Comparison of ENCODE assay signal across 21 cellular contexts in genomic region chr4:158777423-158777822, GRCh38. TPM values are rescaled to one million over a fixed set of nuclear protein-coding genes. Genes with fewer than 3 reads are reported as not detected.
A peak's percentile ranks its signal among the peaks of the same experiment; 100 is the strongest.
DNase-seq lines count a peak whose midpoint lies in the region; TF ChIP-seq lines count a peak whose summit lies in the region.
"Had no signal": no experiment of that assay in that cellular context is flagged by ENCODE, and none has a peak within 500 bp of the region (broad histone marks: within the 10 kb centered on the region; RNA-seq: fewer than 3 reads in every experiment).

No MANE protein-coding gene starts in this region.

- no peak overlapping the region for H3K4me3 Mint-ChIP-seq in chondrocyte (ENCODE audit: unreplicated experiment)
- no peak overlapping the region for H3K4me3 Mint-ChIP-seq in endothelial cell (ENCODE audit: unreplicated experiment)

- TF ChIP-seq RAD21 in neural cell (conservative IDR thresholded peaks at IDR 0.05): no peak

- H3K9me3 ChIP-seq in neural cell (ENCODE audit: low read length) (no peaks in the 10 kb centered on the region), sigmoid colon (no peaks in the 10 kb centered on the region), spleen (no peaks in the 10 kb centered on the region)
- H3K9me3 ChIP-seq: esophagus squamous epithelium, testis had no signal

- H3K4me3 ChIP-seq in neural cell (ENCODE audit: low read length) (no peak overlapping the region), sigmoid colon (no peak overlapping the region), spleen (no peak overlapping the region)
- H3K4me3 ChIP-seq: esophagus squamous epithelium, testis had no signal

- H3K36me3 Mint-ChIP-seq in chondrocyte (ENCODE audit: low read depth): no peaks in the 10 kb centered on the region
- H3K36me3 Mint-ChIP-seq in endothelial cell (ENCODE audit: low read depth, unreplicated experiment): no peaks in the 10 kb centered on the region
- H3K36me3 Mint-ChIP-seq: activated naive CD4-positive, alpha-beta T cell treated with anti-CD3 and anti-CD28 coated beads, Interleukin-2, amount 50 U/mL, for 24 hours; brain had no signal

- H3K36me3 ChIP-seq in neural cell (ENCODE audit: insufficient read depth, low read length): no peaks in the 10 kb centered on the region
- no peaks in the 10 kb centered on the region for H3K36me3 ChIP-seq in sigmoid colon
- H3K36me3 ChIP-seq in spleen: no peaks in the 10 kb centered on the region
- H3K36me3 ChIP-seq: esophagus squamous epithelium had no signal

- H3K27ac Mint-ChIP-seq in chondrocyte (ENCODE audit: unreplicated experiment) (peak overlapping the region; percentile 41), endothelial cell (ENCODE audit: unreplicated experiment) (no peak overlapping the region)

- TF ChIP-seq EP300 in neural cell (conservative IDR thresholded peaks at IDR 0.05; ENCODE audit: poor library complexity, severe bottlenecking): no peak
- TF ChIP-seq EP300 in sigmoid colon (IDR thresholded peaks at IDR 0.05): no peak

- TF ChIP-seq POLR2A in sigmoid colon (IDR thresholded peaks at IDR 0.05): no peak
- TF ChIP-seq POLR2A in spleen (IDR thresholded peaks at IDR 0.05): no peak

- H3K27ac ChIP-seq in neural cell (ENCODE audit: low read length) (no peak overlapping the region), sigmoid colon (no peak overlapping the region), spleen (peak overlapping the region in 3 of 8 donors; percentile 14 to 39 (median 34))
- H3K27ac ChIP-seq: esophagus squamous epithelium, testis had no signal

- H2AFZ ChIP-seq in neural cell (ENCODE audit: low read depth, low read length): no peak overlapping the region

- DNase-seq in DMS53 treated with DMSO at 0.1 percent for 48 hours (lab: John Stamatoyannopoulos, UW; ENCODE audit: unreplicated experiment) (peak; percentile 5), NCI-H146 (lab: John Stamatoyannopoulos, UW) (peak; percentile 34), chondrocyte (ENCODE audit: low spot score) (no peak), sigmoid colon (no peak), endothelial cell (ENCODE audit: low spot score) (no peak), spleen (no peak), putamen (ENCODE audit: low spot score) (no peak)
- DNase-seq: activated CD4-positive, alpha-beta T cell treated with anti-CD3 and anti-CD28 coated beads for 36 hours; activated T-cell treated with anti-CD3 and anti-CD28 coated beads for 4 hours; AML-193; DMS153; esophagus squamous epithelium; glutamatergic neuron; KG1; NCI-H1417 treated with DMSO at 0.1 percent for 48 hours; stimulated activated CD4-positive, alpha-beta T cell treated with anti-CD3 and anti-CD28 coated beads, Interleukin-2, amount 100 ng/mL, for 48 hours; T-helper 9 cell; testis had no signal

- peak overlapping the region; percentile 12 for H3K4me2 ChIP-seq in neural cell (ENCODE audit: low read length)

- H4K20me1 ChIP-seq in neural cell (ENCODE audit: insufficient read depth): peaks cover 10% of the 10 kb centered on the region

- TF ChIP-seq CTCF in chondrocyte (IDR thresholded peaks at IDR 0.05): no peak
- TF ChIP-seq CTCF in neural cell (IDR thresholded peaks at IDR 0.05; ENCODE audit: poor library complexity, severe bottlenecking): no peak
- TF ChIP-seq CTCF in sigmoid colon (IDR thresholded peaks at IDR 0.05): no peak
- no peak for TF ChIP-seq CTCF in endothelial cell (IDR thresholded peaks at IDR 0.05; ENCODE audit: unreplicated experiment)
- no peak for TF ChIP-seq CTCF in spleen (IDR thresholded peaks at IDR 0.05 in 8 of 11, conservative IDR thresholded peaks at IDR 0.05 in 3 of 11)

- WGBS in sigmoid colon, 2 donors: 42 to 75% methylated on average over 5 of the region's 5 CpGs
- WGBS in spleen, 5 donors: 72 to 96% (median 86%) methylated on average over 5 of the region's 5 CpGs

- H3K9me3 Mint-ChIP-seq in chondrocyte (ENCODE audit: low read depth) (no peaks in the 10 kb centered on the region), endothelial cell (ENCODE audit: unreplicated experiment) (no peaks in the 10 kb centered on the region)
- H3K9me3 Mint-ChIP-seq: activated naive CD4-positive, alpha-beta T cell treated with anti-CD3 and anti-CD28 coated beads, Interleukin-2, amount 50 U/mL, for 24 hours; brain had no signal

- no peak overlapping the region for H3K9ac ChIP-seq in neural cell (ENCODE audit: low read length)

- intact Hi-C loops in sigmoid colon (cut with DNase I): no loop called here
- intact Hi-C loops in spleen (cut with DNase I; ENCODE audit: low total_unique reads): no loop called here

- H3K4me1 Mint-ChIP-seq in chondrocyte (ENCODE audit: low read depth) (peaks cover 47% of the 10 kb centered on the region), endothelial cell (ENCODE audit: unreplicated experiment) (peaks cover 35% of the 10 kb centered on the region)

- H3K27me3 Mint-ChIP-seq in chondrocyte (ENCODE audit: low read depth) (no peaks in the 10 kb centered on the region), endothelial cell (ENCODE audit: unreplicated experiment) (no peaks in the 10 kb centered on the region)
- H3K27me3 Mint-ChIP-seq: activated CD4-positive, alpha-beta T cell treated with anti-CD3 and anti-CD28 coated beads for 36 hours; activated naive CD4-positive, alpha-beta T cell treated with anti-CD3 and anti-CD28 coated beads, Interleukin-2, amount 50 U/mL, for 24 hours; brain had no signal

- H3K27me3 ChIP-seq in neural cell (ENCODE audit: insufficient read depth, low read depth, low read length) (no peaks in the 10 kb centered on the region), sigmoid colon (no peaks in the 10 kb centered on the region), spleen (replicated peaks in 1 of 7) (peaks cover 0 to 51% (median 0%) of the 10 kb centered on the region in 7 donors)
- H3K27me3 ChIP-seq: esophagus squamous epithelium, testis had no signal

- H3F3A ChIP-seq in neural cell (ENCODE audit: insufficient read depth, low read length, poor library complexity, severe bottlenecking): no peaks in the 10 kb centered on the region

- H3K9me2 ChIP-seq in neural cell (ENCODE audit: insufficient read depth, low read length): no peaks in the 10 kb centered on the region

- H3K79me2 ChIP-seq in neural cell (replicated peaks; ENCODE audit: insufficient read depth, low read length): peaks cover 84% of the 10 kb centered on the region

- H3K4me1 ChIP-seq in sigmoid colon (peaks cover 0 to 52% (median 37%) of the 10 kb centered on the region in 4 donors), spleen (peaks cover 13 to 58% (median 21%) of the 10 kb centered on the region in 6 donors)
- H3K4me1 ChIP-seq: testis had no signal

TF ChIP-seq in neural cell, 6 proteins besides CTCF, POLR2A, EP300 and RAD21:
- TF ChIP-seq TAF1 (IDR thresholded peaks at IDR 0.05; ENCODE audit: low read depth) (no peak), MXI1 (conservative IDR thresholded peaks at IDR 0.05; ENCODE audit: poor library complexity, severe bottlenecking) (no peak), EZH2 (IDR thresholded peaks at IDR 0.05; ENCODE audit: borderline replicate concordance, insufficient read depth, low read length, poor library complexity, severe bottlenecking) (no peak), POLR2AphosphoS5 (IDR thresholded peaks at IDR 0.05) (no peak)

RNA-seq across cellular contexts. Expression of gene FNIP2, which starts 8.6 kb away (rescaled TPM):
- total RNA-seq in chondrocyte: 20.7 to 33.7 TPM (median 32.1 TPM) in 3 replicates
- polyA plus RNA-seq in neural cell: 51.7 and 54.6 TPM in 2 replicates
- polyA minus RNA-seq in neural cell: 171 and 210 TPM in 2 replicates
- 10 to 100 TPM; 35.2 to 38.9 (median 36.5) TPM for total RNA-seq in sigmoid colon
- polyA plus RNA-seq in sigmoid colon: 10 to 100 TPM; 14.4 to 22.7 (median 17.8) TPM
- 34.3 TPM for total RNA-seq in endothelial cell (ENCODE audit: unreplicated experiment)
- 10 to 100 TPM; 25.0 to 59.1 (median 42.5) TPM for total RNA-seq in spleen
- polyA plus RNA-seq in spleen: 1 to 10 TPM; 2.4 to 9.8 (median 3.7) TPM

RNA-seq across cellular contexts. Expression of gene PPID, which starts 54.2 kb away (rescaled TPM):
- 19.0 to 20.8 TPM (median 20.0 TPM) in 3 replicates for total RNA-seq in chondrocyte
- polyA plus RNA-seq in neural cell: 45.7 and 65.2 TPM in 2 replicates
- 22.9 and 27.6 TPM in 2 replicates for polyA minus RNA-seq in neural cell
- total RNA-seq in sigmoid colon: 10 to 100 TPM; 17.8 to 54.8 (median 28.6) TPM
- 10 to 100 TPM; 17.4 to 30.1 (median 26.6) TPM for polyA plus RNA-seq in sigmoid colon
- 14.7 TPM for total RNA-seq in endothelial cell (ENCODE audit: unreplicated experiment)
- 10 to 100 TPM; 16.5 to 31.5 (median 18.4) TPM for total RNA-seq in spleen
- polyA plus RNA-seq in spleen: 10 to 100 TPM; 14.3 to 24.1 (median 22.5) TPM

Comparison
In these comparisons a context has a peak if more than half of its experiments do, and no peak if none do; other contexts are left out.
1. DNase-seq: peak in DMS53 treated with DMSO at 0.1 percent for 48 hours (single experiment) and NCI-H146 (single experiment); none in chondrocyte (single experiment), sigmoid colon (single experiment), endothelial cell (single experiment), spleen (single experiment) and putamen (single experiment).